Comparison of ENCODE assay signal across 1 cellular context in the genomic region with DNA sequence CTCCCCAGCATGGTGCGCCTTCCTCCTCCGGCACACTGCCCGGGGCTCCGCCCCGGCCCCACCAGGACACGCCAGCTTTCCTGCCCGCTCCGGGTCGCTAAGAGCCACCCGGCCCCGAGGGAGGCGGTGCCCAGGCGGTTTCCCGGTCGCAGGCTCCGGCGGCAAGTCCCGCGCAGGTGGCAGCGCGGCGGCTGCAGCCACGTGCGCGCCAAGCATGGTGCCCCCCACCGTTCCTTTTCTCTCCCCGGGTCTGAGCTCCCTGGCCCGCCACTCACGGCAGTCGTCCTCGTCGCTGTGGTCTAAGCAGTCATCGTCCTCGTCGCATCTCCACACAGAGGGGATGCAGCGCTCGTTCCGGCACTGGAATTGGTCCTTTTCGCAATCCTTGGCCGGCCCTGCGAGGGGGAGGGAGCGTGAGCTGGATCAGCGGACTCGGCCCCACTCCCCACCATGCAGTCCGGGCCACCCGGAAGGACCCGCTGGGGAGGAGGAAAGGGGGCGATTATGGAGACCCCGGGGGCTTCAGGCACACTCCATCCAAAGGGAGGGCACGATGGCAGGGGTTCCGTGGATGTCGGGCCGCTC.
TF ChIP-seq lines count a peak whose summit lies in the region.

No MANE protein-coding gene starts in this region.

TF ChIP-seq in HepG2, 621 proteins besides CTCF, POLR2A, EP300 and RAD21 (continued from another document and continues in another):
- no peak; the same call in 1 of the 2 replicates for TF ChIP-seq EEA1 (CRISPR knock-in tag; IDR thresholded peaks at IDR 0.05; ENCODE audit: borderline replicate concordance)
- peak; percentile 13; the same call in 1 of the 2 replicates for TF ChIP-seq GABPB1 (CRISPR knock-in tag; IDR thresholded peaks at IDR 0.05)
- TF ChIP-seq TAF1 (CRISPR knock-in tag; IDR thresholded peaks at IDR 0.05) = peak; percentile 8; the same call in 1 of the 2 replicates
- peak in 1 of 2 experiments; percentile 72; a peak in 1 of 4 replicates for TF ChIP-seq KLF16 (CRISPR knock-in tag; IDR thresholded peaks at IDR 0.05)
- 0 out of 2 replicates have a peak, but pooled peaks have one; percentile 53 for TF ChIP-seq ZC3H13 (CRISPR knock-in tag; IDR thresholded peaks at IDR 0.05)
- TF ChIP-seq, protein P1, sequence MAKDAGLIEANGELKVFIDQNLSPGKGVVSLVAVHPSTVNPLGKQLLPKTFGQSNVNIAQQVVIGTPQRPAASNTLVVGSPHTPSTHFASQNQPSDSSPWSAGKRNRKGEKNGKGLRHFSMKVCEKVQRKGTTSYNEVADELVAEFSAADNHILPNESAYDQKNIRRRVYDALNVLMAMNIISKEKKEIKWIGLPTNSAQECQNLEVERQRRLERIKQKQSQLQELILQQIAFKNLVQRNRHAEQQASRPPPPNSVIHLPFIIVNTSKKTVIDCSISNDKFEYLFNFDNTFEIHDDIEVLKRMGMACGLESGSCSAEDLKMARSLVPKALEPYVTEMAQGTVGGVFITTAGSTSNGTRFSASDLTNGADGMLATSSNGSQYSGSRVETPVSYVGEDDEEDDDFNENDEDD (CRISPR knock-in tag; IDR thresholded peaks at IDR 0.05; ENCODE audit: borderline replicate concordance) = no peak
- TF ChIP-seq FUBP1 (CRISPR knock-in tag; IDR thresholded peaks at IDR 0.05; ENCODE audit: borderline replicate concordance) = no peak
- 0 out of 2 replicates have a peak, but pooled peaks have one; percentile 29 for TF ChIP-seq ZNF546 (CRISPR knock-in tag; conservative IDR thresholded peaks at IDR 0.05)
- no peak for TF ChIP-seq XRCC5 (optimal IDR thresholded peaks at IDR 0.05; ENCODE audit: low read length)
- TF ChIP-seq KLF11 (CRISPR knock-in tag; IDR thresholded peaks at IDR 0.05) = no peak
- TF ChIP-seq HMGA1 (CRISPR knock-in tag; conservative IDR thresholded peaks at IDR 0.05) = no peak
- no peak for TF ChIP-seq CEBPZ (IDR thresholded peaks at IDR 0.05; ENCODE audit: low read length)
- TF ChIP-seq ZNF317 (CRISPR knock-in tag; IDR thresholded peaks at IDR 0.05) = no peak
- no peak for TF ChIP-seq CENPX (CRISPR knock-in tag; IDR thresholded peaks at IDR 0.05)
- no peak for TF ChIP-seq HNF4G (IDR thresholded peaks at IDR 0.05; ENCODE audit: borderline replicate concordance, low read depth, low read length)
- no peak for TF ChIP-seq HNF4G (CRISPR knock-in tag; IDR thresholded peaks at IDR 0.05; ENCODE audit: borderline replicate concordance, low read depth)
- peak; percentile 89; the same call in 1 of the 2 replicates for TF ChIP-seq ZNF773 (CRISPR knock-in tag; IDR thresholded peaks at IDR 0.05; ENCODE audit: borderline replicate concordance)
- no peak for TF ChIP-seq SIX4 (CRISPR knock-in tag; IDR thresholded peaks at IDR 0.05)
- TF ChIP-seq NFYB (CRISPR knock-in tag; IDR thresholded peaks at IDR 0.05) = no peak
- TF ChIP-seq HIVEP1 (CRISPR knock-in tag; IDR thresholded peaks at IDR 0.05) = no peak
- TF ChIP-seq GTF3A (CRISPR knock-in tag; conservative IDR thresholded peaks at IDR 0.05) = no peak
- TF ChIP-seq KAT8 (CRISPR knock-in tag; IDR thresholded peaks at IDR 0.05) = no peak
- TF ChIP-seq HES4 (CRISPR knock-in tag; IDR thresholded peaks at IDR 0.05; ENCODE audit: borderline replicate concordance) = no peak
- TF ChIP-seq ZNF253 (CRISPR knock-in tag; IDR thresholded peaks at IDR 0.05; ENCODE audit: borderline replicate concordance) = no peak
- TF ChIP-seq, protein P2, sequence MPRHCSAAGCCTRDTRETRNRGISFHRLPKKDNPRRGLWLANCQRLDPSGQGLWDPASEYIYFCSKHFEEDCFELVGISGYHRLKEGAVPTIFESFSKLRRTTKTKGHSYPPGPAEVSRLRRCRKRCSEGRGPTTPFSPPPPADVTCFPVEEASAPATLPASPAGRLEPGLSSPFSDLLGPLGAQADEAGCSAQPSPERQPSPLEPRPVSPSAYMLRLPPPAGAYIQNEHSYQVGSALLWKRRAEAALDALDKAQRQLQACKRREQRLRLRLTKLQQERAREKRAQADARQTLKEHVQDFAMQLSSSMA (CRISPR knock-in tag; IDR thresholded peaks at IDR 0.05) = no peak
- no peak for TF ChIP-seq FOXP1 (IDR thresholded peaks at IDR 0.05)
- TF ChIP-seq FOXP1 (CRISPR knock-in tag; IDR thresholded peaks at IDR 0.05) = no peak
- TF ChIP-seq JUND (CRISPR knock-in tag; IDR thresholded peaks at IDR 0.05) = no peak
- TF ChIP-seq, protein P3, sequence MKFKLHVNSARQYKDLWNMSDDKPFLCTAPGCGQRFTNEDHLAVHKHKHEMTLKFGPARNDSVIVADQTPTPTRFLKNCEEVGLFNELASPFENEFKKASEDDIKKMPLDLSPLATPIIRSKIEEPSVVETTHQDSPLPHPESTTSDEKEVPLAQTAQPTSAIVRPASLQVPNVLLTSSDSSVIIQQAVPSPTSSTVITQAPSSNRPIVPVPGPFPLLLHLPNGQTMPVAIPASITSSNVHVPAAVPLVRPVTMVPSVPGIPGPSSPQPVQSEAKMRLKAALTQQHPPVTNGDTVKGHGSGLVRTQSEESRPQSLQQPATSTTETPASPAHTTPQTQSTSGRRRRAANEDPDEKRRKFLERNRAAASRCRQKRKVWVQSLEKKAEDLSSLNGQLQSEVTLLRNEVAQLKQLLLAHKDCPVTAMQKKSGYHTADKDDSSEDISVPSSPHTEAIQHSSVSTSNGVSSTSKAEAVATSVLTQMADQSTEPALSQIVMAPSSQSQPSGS (CRISPR knock-in tag; IDR thresholded peaks at IDR 0.05) = no peak
- no peak for TF ChIP-seq GABPA (IDR thresholded peaks at IDR 0.05; ENCODE audit: low read depth, low read length)
- no peak for TF ChIP-seq GABPA (CRISPR knock-in tag; IDR thresholded peaks at IDR 0.05; ENCODE audit: low read depth)
- TF ChIP-seq ZNF878 (CRISPR knock-in tag; IDR thresholded peaks at IDR 0.05) = no peak
- TF ChIP-seq ARNTL (CRISPR knock-in tag; IDR thresholded peaks at IDR 0.05) = no peak
- TF ChIP-seq RBM39 (IDR thresholded peaks at IDR 0.05; ENCODE audit: low read depth, low read length, poor library complexity, severe bottlenecking) = no peak
- TF ChIP-seq, protein P4, sequence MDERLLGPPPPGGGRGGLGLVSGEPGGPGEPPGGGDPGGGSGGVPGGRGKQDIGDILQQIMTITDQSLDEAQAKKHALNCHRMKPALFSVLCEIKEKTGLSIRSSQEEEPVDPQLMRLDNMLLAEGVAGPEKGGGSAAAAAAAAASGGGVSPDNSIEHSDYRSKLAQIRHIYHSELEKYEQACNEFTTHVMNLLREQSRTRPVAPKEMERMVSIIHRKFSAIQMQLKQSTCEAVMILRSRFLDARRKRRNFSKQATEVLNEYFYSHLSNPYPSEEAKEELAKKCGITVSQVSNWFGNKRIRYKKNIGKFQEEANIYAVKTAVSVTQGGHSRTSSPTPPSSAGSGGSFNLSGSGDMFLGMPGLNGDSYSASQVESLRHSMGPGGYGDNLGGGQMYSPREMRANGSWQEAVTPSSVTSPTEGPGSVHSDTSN (CRISPR knock-in tag; IDR thresholded peaks at IDR 0.05) = no peak
- TF ChIP-seq GATAD1 (CRISPR knock-in tag; IDR thresholded peaks at IDR 0.05) = no peak
- no peak for TF ChIP-seq THYN1 (CRISPR knock-in tag; IDR thresholded peaks at IDR 0.05; ENCODE audit: borderline replicate concordance, low read depth)
- TF ChIP-seq ZNF251 (CRISPR knock-in tag; IDR thresholded peaks at IDR 0.05) = no peak
- TF ChIP-seq, protein P5, sequence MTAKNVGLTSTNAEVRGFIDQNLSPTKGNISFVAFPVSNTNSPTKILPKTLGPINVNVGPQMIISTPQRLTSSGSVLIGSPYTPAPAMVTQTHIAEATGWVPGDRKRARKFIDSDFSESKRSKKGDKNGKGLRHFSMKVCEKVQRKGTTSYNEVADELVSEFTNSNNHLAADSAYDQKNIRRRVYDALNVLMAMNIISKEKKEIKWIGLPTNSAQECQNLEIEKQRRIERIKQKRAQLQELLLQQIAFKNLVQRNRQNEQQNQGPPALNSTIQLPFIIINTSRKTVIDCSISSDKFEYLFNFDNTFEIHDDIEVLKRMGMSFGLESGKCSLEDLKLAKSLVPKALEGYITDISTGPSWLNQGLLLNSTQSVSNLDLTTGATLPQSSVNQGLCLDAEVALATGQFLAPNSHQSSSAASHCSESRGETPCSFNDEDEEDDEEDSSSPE (CRISPR knock-in tag; IDR thresholded peaks at IDR 0.05) = peak; percentile 49
- TF ChIP-seq SALL1 (CRISPR knock-in tag; IDR thresholded peaks at IDR 0.05) = no peak
- TF ChIP-seq RBAK (CRISPR knock-in tag; IDR thresholded peaks at IDR 0.05) = no peak
- no peak for TF ChIP-seq TRIM24 (CRISPR knock-in tag; IDR thresholded peaks at IDR 0.05)
- no peak for TF ChIP-seq U2AF2 (IDR thresholded peaks at IDR 0.05; ENCODE audit: low read depth, low read length)
- no peak for TF ChIP-seq NFE2L2 (IDR thresholded peaks at IDR 0.05; ENCODE audit: low read length)
- no peak for TF ChIP-seq ZNF782 (CRISPR knock-in tag; IDR thresholded peaks at IDR 0.05; ENCODE audit: borderline replicate concordance)
- TF ChIP-seq IRX3 (CRISPR knock-in tag; IDR thresholded peaks at IDR 0.05; ENCODE audit: borderline replicate concordance, low read depth) = 0 out of 2 replicates have a peak, but pooled peaks have one; percentile 31
- no peak for TF ChIP-seq PBX3 (CRISPR knock-in tag; IDR thresholded peaks at IDR 0.05; ENCODE audit: borderline replicate concordance)
- no peak for TF ChIP-seq NR2F1 (CRISPR knock-in tag; IDR thresholded peaks at IDR 0.05)
- no peak for TF ChIP-seq ZNF784 (CRISPR knock-in tag; IDR thresholded peaks at IDR 0.05; ENCODE audit: borderline replicate concordance)
- TF ChIP-seq DNMT1 (CRISPR knock-in tag; IDR thresholded peaks at IDR 0.05) = no peak; the same call in 1 of the 2 replicates
- no peak for TF ChIP-seq GLMP (CRISPR knock-in tag; IDR thresholded peaks at IDR 0.05; ENCODE audit: borderline replicate concordance)
- no peak for TF ChIP-seq NR2F2 (IDR thresholded peaks at IDR 0.05; ENCODE audit: borderline replicate concordance, low read depth)
- TF ChIP-seq ZNF431 (CRISPR knock-in tag; IDR thresholded peaks at IDR 0.05; ENCODE audit: borderline replicate concordance, low read depth) = no peak
- no peak for TF ChIP-seq ZNF33B (CRISPR knock-in tag; IDR thresholded peaks at IDR 0.05)
- no peak for TF ChIP-seq SP5 (CRISPR knock-in tag; IDR thresholded peaks at IDR 0.05; ENCODE audit: borderline replicate concordance, low read depth)
- TF ChIP-seq ZNF558 (CRISPR knock-in tag; IDR thresholded peaks at IDR 0.05; ENCODE audit: borderline replicate concordance) = no peak
